Comparison of ENCODE assay signal across 13 cellular contexts in the genomic region with DNA sequence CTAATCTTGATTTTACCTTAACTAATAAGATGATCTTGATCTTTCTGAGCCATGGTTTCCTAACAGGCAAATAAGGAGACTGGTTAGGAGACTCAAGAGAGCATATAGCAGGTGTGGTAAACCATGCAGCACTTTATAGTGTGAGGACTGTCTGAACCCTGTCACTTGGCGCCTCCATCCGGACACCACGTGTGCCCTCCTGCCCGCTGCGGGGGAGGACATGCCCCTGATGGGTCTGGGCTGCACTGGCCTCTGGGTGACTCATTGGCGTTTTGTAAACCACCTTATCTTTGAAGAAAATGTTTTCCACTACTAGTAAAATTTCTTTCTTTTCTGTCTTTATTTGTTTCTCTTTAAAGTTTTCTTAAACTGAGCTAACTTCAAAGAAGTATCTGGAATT.
DNase-seq lines count a peak whose midpoint lies in the region; ATAC-seq and TF ChIP-seq lines count a peak whose summit lies in the region.
"Had no signal": no experiment of that assay in that cellular context is flagged by ENCODE, and none has a peak within 500 bp of the region (broad histone marks: within the 10 kb centered on the region; RNA-seq: fewer than 3 reads in every experiment).

No MANE protein-coding gene starts in this region.

- H4K12ac ChIP-seq in trophoblast cell (ENCODE audit: low read depth, low read length) = no peak overlapping the region

- no peak overlapping the region for H2BK12ac ChIP-seq in trophoblast cell (ENCODE audit: low read length)

- H4K91ac ChIP-seq in trophoblast cell (ENCODE audit: low read depth, low read length) = no peak overlapping the region

- in situ Hi-C loops in GM13976 (cut with MboI; ENCODE audit: low sequenced_read_pairs, unreplicated experiment) = no loop called here

- ATAC-seq in HG03520 (IDR thresholded peaks at IDR 0.05; ENCODE audit: unreplicated experiment) = peak; percentile 26

- H4K8ac ChIP-seq in trophoblast cell (ENCODE audit: low read depth, low read length) (no peak overlapping the region), mesendoderm (ENCODE audit: low read depth, low read length) (no peak overlapping the region)

- H3K79me2 ChIP-seq in trophoblast cell (ENCODE audit: control insufficient read depth, insufficient read depth, low read length, poor library complexity) = no peaks in the 10 kb centered on the region
- H3K79me2 ChIP-seq in mesendoderm (ENCODE audit: control insufficient read depth, insufficient read depth, low read length) = peaks cover 15% of the 10 kb centered on the region

- no peak overlapping the region for H3K9ac ChIP-seq in trophoblast cell (ENCODE audit: low read length)
- H3K9ac ChIP-seq in mesendoderm (ENCODE audit: low read length) = no peak overlapping the region

- H2BK5ac ChIP-seq in trophoblast cell (ENCODE audit: low read depth, low read length, poor library complexity) (no peak overlapping the region), mesendoderm (ENCODE audit: low read length) (no peak overlapping the region)

- no peak overlapping the region for H3K4me3 ChIP-seq in trophoblast cell (ENCODE audit: low read depth, low read length)
- H3K4me3 ChIP-seq in mesendoderm (ENCODE audit: low read length) = no peak overlapping the region
- H3K4me3 ChIP-seq: esophagus squamous epithelium, transverse colon had no signal

- H3K18ac ChIP-seq in trophoblast cell (ENCODE audit: low read length) (no peak overlapping the region), mesendoderm (ENCODE audit: low read length) (no peak overlapping the region)

- H4K5ac ChIP-seq in mesendoderm (ENCODE audit: low read length) = no peak overlapping the region

- H3K4me2 ChIP-seq in trophoblast cell (ENCODE audit: low read length) (no peak overlapping the region), mesendoderm (ENCODE audit: low read length) (no peak overlapping the region)

- H3K4ac ChIP-seq in trophoblast cell (ENCODE audit: low read depth, low read length) (no peak overlapping the region), mesendoderm (ENCODE audit: low read depth, low read length) (no peak overlapping the region)

- H2AK5ac ChIP-seq in trophoblast cell (ENCODE audit: low read length) (no peak overlapping the region), mesendoderm (ENCODE audit: low read length) (no peak overlapping the region)

- H3K79me1 ChIP-seq in trophoblast cell (ENCODE audit: low read length) (no peaks in the 10 kb centered on the region), mesendoderm (ENCODE audit: low read length) (peaks cover 17% of the 10 kb centered on the region)

- H3K27me3 ChIP-seq in trophoblast cell (ENCODE audit: insufficient read depth, low read length) (no peaks in the 10 kb centered on the region), mesendoderm (ENCODE audit: insufficient read depth, low read length, poor library complexity) (no peaks in the 10 kb centered on the region)
- H3K27me3 ChIP-seq: esophagus squamous epithelium, transverse colon had no signal

- peaks cover 5 to 15% of the 10 kb centered on the region in 2 experiments for H3K4me1 ChIP-seq in trophoblast cell (ENCODE audit: control insufficient read depth in 1 of 2, insufficient read depth in 2 of 2, low read length in 2 of 2)
- H3K4me1 ChIP-seq in mesendoderm (ENCODE audit: control insufficient read depth, low read depth, low read length) = peaks cover 23% of the 10 kb centered on the region

- H2BK120ac ChIP-seq in trophoblast cell (ENCODE audit: insufficient read depth, low read length, poor library complexity) (no peak overlapping the region), mesendoderm (ENCODE audit: low read depth, low read length) (no peak overlapping the region)

- no peak overlapping the region for H3K14ac ChIP-seq in trophoblast cell (ENCODE audit: low read length)

- no CpG with 5 or more reads among the region's 6 CpGs for WGBS in trophoblast cell (ENCODE audit: extremely low coverage, insufficient coverage, insufficient read length)
- WGBS in mesendoderm (ENCODE audit: extremely low coverage, insufficient coverage, low lambda C conversion rate) = no CpG with 5 or more reads among the region's 6 CpGs

- DNase-seq in GM13976 (ENCODE audit: low spot score) = no peak
- DNase-seq in trophoblast cell = peak; percentile 82 to 86
- DNase-seq in stimulated activated CD4-positive, alpha-beta T cell treated with anti-CD3 and anti-CD28 coated beads, Interleukin-4, amount 100 ng/mL, for 1 hour = no peak
- DNase-seq in mesendoderm = no peak
- DNase-seq in SIG-M5 treated with dmso at 0.1 percent for 504 hours (lab: John Stamatoyannopoulos, UW; ENCODE audit: unreplicated experiment) = no peak
- no peak for DNase-seq in NCI-H2107 treated with DMSO at 0.1 percent for 48 hours (lab: John Stamatoyannopoulos, UW; ENCODE audit: unreplicated experiment)
- DNase-seq: activated gamma-delta T cell treated with Interleukin-2 at 50 U/mL for 16 hours, esophagus squamous epithelium, GOT3, NCI-H1092, transverse colon had no signal

- H2AFZ ChIP-seq in trophoblast cell (ENCODE audit: insufficient read depth, low read length, poor library complexity) = no peak overlapping the region

- no peaks in the 10 kb centered on the region for H3K9me3 ChIP-seq in trophoblast cell (ENCODE audit: insufficient read depth, low read depth, low read length)
- H3K9me3 ChIP-seq: esophagus squamous epithelium, transverse colon had no signal

- TF ChIP-seq CTCF in GM13976 (IDR thresholded peaks at IDR 0.05; ENCODE audit: borderline replicate concordance, control extremely low read depth, extremely low read depth, insufficient read depth, missing control alignments) = peak; percentile 39

- H3K36me3 ChIP-seq in trophoblast cell (ENCODE audit: control insufficient read depth in 1 of 2, insufficient read depth in 2 of 2, low read length in 2 of 2) (no peaks in the 10 kb centered on the region), mesendoderm (ENCODE audit: control insufficient read depth, insufficient read depth, low read length) (no peaks in the 10 kb centered on the region)
- H3K36me3 ChIP-seq: esophagus squamous epithelium, transverse colon had no signal

- no peak overlapping the region for H3K56ac ChIP-seq in mesendoderm (ENCODE audit: low read length)

- peak overlapping the region; percentile 90 for H3K27ac ChIP-seq in angular gyrus (ENCODE audit: low read depth, low read length)
- H3K27ac ChIP-seq in trophoblast cell (ENCODE audit: low read depth, low read length) = no peak overlapping the region
- H3K27ac ChIP-seq in mesendoderm (ENCODE audit: low read depth, low read length) = no peak overlapping the region

- no peak overlapping the region for H2BK15ac ChIP-seq in mesendoderm (replicated peaks; ENCODE audit: low read depth)

- H3K23ac ChIP-seq in trophoblast cell (ENCODE audit: low read length) (no peak overlapping the region), mesendoderm (ENCODE audit: low read length) (no peak overlapping the region)

Comparison
In these comparisons a context has a peak if more than half of its experiments do, and no peak if none do; other contexts are left out.
1. DNase-seq: peak in trophoblast cell (2 of 2); none in GM13976 (single experiment), stimulated activated CD4-positive, alpha-beta T cell treated with anti-CD3 and anti-CD28 coated beads, Interleukin-4, amount 100 ng/mL, for 1 hour (single experiment), mesendoderm (single experiment), SIG-M5 treated with dmso at 0.1 percent for 504 hours (single experiment) and NCI-H2107 treated with DMSO at 0.1 percent for 48 hours (single experiment).